Comparison of ENCODE assay signal across 25 cellular contexts in the genomic region with DNA sequence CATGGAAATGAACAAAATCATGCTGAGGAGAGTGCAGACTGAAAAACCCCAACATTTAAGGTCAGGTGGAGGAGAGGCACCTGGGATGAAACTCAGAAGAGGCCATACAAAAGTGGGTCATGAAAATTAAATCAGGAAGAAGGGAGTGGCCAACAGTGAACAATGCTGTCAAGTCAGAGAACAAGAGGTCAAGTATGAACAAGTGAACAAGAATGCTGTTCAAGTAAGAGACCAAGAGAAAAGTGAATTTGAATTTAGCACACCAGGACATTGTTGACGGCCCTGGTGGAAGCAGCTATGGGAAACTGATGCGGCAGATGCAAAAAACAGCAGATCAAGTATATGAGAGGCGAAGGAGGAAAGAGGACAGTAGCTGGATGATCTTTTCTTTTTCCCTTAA. TPM values are rescaled to one million over a fixed set of nuclear protein-coding genes. Genes with fewer than 3 reads are reported as not detected.
DNase-seq lines count a peak whose midpoint lies in the region; ATAC-seq, FAIRE-seq and TF ChIP-seq lines count a peak whose summit lies in the region.
"Had no signal": no experiment of that assay in that cellular context is flagged by ENCODE, and none has a peak within 500 bp of the region (broad histone marks: within the 10 kb centered on the region; RNA-seq: fewer than 3 reads in every experiment).

No MANE protein-coding gene starts in this region.

- peak overlapping the region in 9 of 11 experiments; percentile 27 to 78 (median 64); a peak in 16 of 22 replicates for H3K27ac ChIP-seq in BLaER1 treated with 17β-estradiol and CSF1 and Interleukin-3, amounts not matched to agents 10 nM and 100 nM
- peak overlapping the region; percentile 38 for H3K27ac ChIP-seq in mesenchymal stem cell (ENCODE audit: low read length, poor library complexity, severe bottlenecking)
- H3K27ac ChIP-seq: SJSA1, stomach, vagina had no signal

- peak overlapping the region; percentile 84 for H2BK5ac ChIP-seq in mesenchymal stem cell (ENCODE audit: low read depth, low read length, poor library complexity, severe bottlenecking)

- no peak for ATAC-seq in activated T-cell treated with anti-CD3 and anti-CD28 coated beads, Interleukin-2, amount 50 U/mL, for 72 hours (replicated peaks in 1 of 2)

- FAIRE-seq in GM19239 (lab: Jason Lieb, UNC), result no peak

- H3K79me2 ChIP-seq in Loucy (ENCODE audit: insufficient read depth, low read length), result no peaks in the 10 kb centered on the region

- H4K8ac ChIP-seq in mesenchymal stem cell (ENCODE audit: low read length), result peak overlapping the region; percentile 17

- no peaks in the 10 kb centered on the region for H3K9me3 Mint-ChIP-seq in activated T-cell treated with anti-CD3 and anti-CD28 coated beads, Interleukin-2, amount 50 U/mL, for 72 hours
- H3K9me3 Mint-ChIP-seq: CD8-positive, alpha-beta memory T cell had no signal

- peak overlapping the region; percentile 71 for H2AK5ac ChIP-seq in mesenchymal stem cell (ENCODE audit: low read length, severe bottlenecking)

- H4K20me1 ChIP-seq in BLaER1 treated with 17β-estradiol and CSF1 and Interleukin-3, amounts not matched to agents 10 nM and 100 nM, result no peaks in the 10 kb centered on the region
- H4K20me1 ChIP-seq in Loucy (ENCODE audit: insufficient read depth, low read length, poor library complexity, severe bottlenecking), result no peaks in the 10 kb centered on the region

- H3K4ac ChIP-seq in mesenchymal stem cell (ENCODE audit: low read depth in 1 of 2, low read length in 2 of 2), result peak overlapping the region; percentile 64 to 92

- peaks cover 32 to 76% (median 53%) of the 10 kb centered on the region in 10 experiments for H3K4me1 ChIP-seq in BLaER1 treated with 17β-estradiol and CSF1 and Interleukin-3, amounts not matched to agents 10 nM and 100 nM
- H3K4me1 ChIP-seq in Loucy (ENCODE audit: insufficient read depth, low read length, poor library complexity, severe bottlenecking), result peaks cover 45% of the 10 kb centered on the region
- peaks cover 8% of the 10 kb centered on the region for H3K4me1 ChIP-seq in mesenchymal stem cell (ENCODE audit: control insufficient read depth, insufficient read depth, low read depth, low read length)

- no peaks in the 10 kb centered on the region for H3F3A ChIP-seq in Loucy (ENCODE audit: low read depth)

- H3K9me2 ChIP-seq in Loucy (replicated peaks; ENCODE audit: low read depth, low read length), result no peaks in the 10 kb centered on the region

- peaks cover 0 to 25% (median 12%) of the 10 kb centered on the region in 11 experiments; a peak in 14 of 22 replicates for H3K9me3 ChIP-seq in BLaER1 treated with 17β-estradiol and CSF1 and Interleukin-3, amounts not matched to agents 10 nM and 100 nM (replicated peaks in 1 of 11)
- H3K9me3 ChIP-seq in Loucy (ENCODE audit: insufficient read depth, low read depth, low read length), result no peaks in the 10 kb centered on the region
- H3K9me3 ChIP-seq in mesenchymal stem cell (ENCODE audit: control insufficient read depth, low read length), result no peaks in the 10 kb centered on the region
- H3K9me3 ChIP-seq: SJSA1, stomach, vagina had no signal

- peaks cover 26% of the 10 kb centered on the region for H3K4me1 Mint-ChIP-seq in activated T-cell treated with anti-CD3 and anti-CD28 coated beads, Interleukin-2, amount 50 U/mL, for 72 hours (ENCODE audit: low read depth)

- no peaks in the 10 kb centered on the region for H3K27me3 Mint-ChIP-seq in activated T-cell treated with anti-CD3 and anti-CD28 coated beads, Interleukin-2, amount 50 U/mL, for 72 hours (ENCODE audit: low read depth)
- H3K27me3 Mint-ChIP-seq: CD8-positive, alpha-beta memory T cell had no signal

- H2BK12ac ChIP-seq in mesenchymal stem cell (ENCODE audit: low read length in 2 of 2), result peak overlapping the region; percentile 57 to 94

- DNase-seq in choroid plexus epithelial cell (ENCODE audit: low read depth), result peak; percentile 77
- DNase-seq in mesenchymal stem cell, result peak; percentile 46
- DNase-seq in cerebellar cortex (ENCODE audit: low spot score), result no peak
- DNase-seq in activated T-cell treated with anti-CD3 and anti-CD28 coated beads, Interleukin-2, amount 50 U/mL, for 72 hours, result no peak
- no peak for DNase-seq in GM19239 (ENCODE audit: insufficient read length, low spot score)
- DNase-seq in SIG-M5 treated with dmso at 0.1 percent for 504 hours (lab: John Stamatoyannopoulos, UW; ENCODE audit: unreplicated experiment), result no peak
- DNase-seq: ACHN; activated CD4-positive, alpha-beta T cell treated with anti-CD3 and anti-CD28 coated beads for 1 hour; activated effector memory CD4-positive, alpha-beta T cell treated with anti-CD3 and anti-CD28 coated beads, Interleukin-2, amount 50 U/mL, for 16 hours; anterior cingulate cortex; cortex of kidney; erythroblast; head of caudate nucleus; islet precursor cell; NCI-H2029 treated with DMSO at 0.1 percent for 48 hours; NCI-H524 treated with DMSO at 0.1 percent for 48 hours; stimulated activated CD4-positive, alpha-beta T cell treated with anti-CD3 and anti-CD28 coated beads, Interleukin-1b, Interleukin-23, amount 100 ng/mL, for 48 hours; stomach; T-helper 9 cell had no signal

- no peak overlapping the region for H3K14ac ChIP-seq in mesenchymal stem cell (ENCODE audit: low read length in 2 of 2)

- no peaks in the 10 kb centered on the region for H3K36me3 Mint-ChIP-seq in activated T-cell treated with anti-CD3 and anti-CD28 coated beads, Interleukin-2, amount 50 U/mL, for 72 hours (ENCODE audit: insufficient read depth in 2 of 2)
- H3K36me3 Mint-ChIP-seq: CD8-positive, alpha-beta memory T cell had no signal

- peaks cover 17% of the 10 kb centered on the region for H3K79me1 ChIP-seq in mesenchymal stem cell (replicated peaks; ENCODE audit: low read length, poor library complexity, severe bottlenecking)

- peak overlapping the region in 2 of 11 experiments; percentile 2 to 28; a peak in 4 of 22 replicates for H3K9ac ChIP-seq in BLaER1 treated with 17β-estradiol and CSF1 and Interleukin-3, amounts not matched to agents 10 nM and 100 nM
- H3K9ac ChIP-seq in Loucy (ENCODE audit: low read depth, low read length, poor library complexity, severe bottlenecking) (no peak overlapping the region), mesenchymal stem cell (ENCODE audit: low read length) (no peak overlapping the region)

- 65% methylated on average over 3 of the region's 3 CpGs for WGBS in mesenchymal stem cell

- no peak overlapping the region for H3K27ac Mint-ChIP-seq in activated T-cell treated with anti-CD3 and anti-CD28 coated beads, Interleukin-2, amount 50 U/mL, for 72 hours
- H3K27ac Mint-ChIP-seq: CD8-positive, alpha-beta memory T cell had no signal

- H3K36me3 ChIP-seq in BLaER1 treated with 17β-estradiol and CSF1 and Interleukin-3, amounts not matched to agents 10 nM and 100 nM, result peaks cover 0 to 20% (median 7%) of the 10 kb centered on the region in 11 experiments; a peak in 11 of 22 replicates
- H3K36me3 ChIP-seq in Loucy (ENCODE audit: insufficient read depth, low read length) (no peaks in the 10 kb centered on the region), mesenchymal stem cell (ENCODE audit: control insufficient read depth in 1 of 2, insufficient read depth in 2 of 2, low read depth in 1 of 2, low read length in 2 of 2) (peaks cover 0 to 3% of the 10 kb centered on the region in 2 experiments)
- H3K36me3 ChIP-seq: SJSA1, stomach, vagina had no signal

- TF ChIP-seq CTCF in Loucy (conservative IDR thresholded peaks at IDR 0.05; ENCODE audit: low read length), result no peak
- TF ChIP-seq CTCF in choroid plexus epithelial cell (conservative IDR thresholded peaks at IDR 0.05; ENCODE audit: low read depth, low read length), result no peak

- H3K18ac ChIP-seq in mesenchymal stem cell (ENCODE audit: low read depth in 1 of 2, low read length in 2 of 2), result peak overlapping the region; percentile 81 to 88

- H3K23ac ChIP-seq in mesenchymal stem cell (ENCODE audit: low read length in 2 of 2), result no peak overlapping the region

- H3K4me2 ChIP-seq in BLaER1 treated with 17β-estradiol and CSF1 and Interleukin-3, amounts not matched to agents 10 nM and 100 nM, result peak overlapping the region; percentile 42 to 86 (median 70); a peak in 20 of 22 replicates
- H3K4me2 ChIP-seq in Loucy (ENCODE audit: low read depth, low read length, poor library complexity, severe bottlenecking), result peak overlapping the region; percentile 64
- H3K4me2 ChIP-seq in mesenchymal stem cell (ENCODE audit: low read length, poor library complexity, severe bottlenecking), result peak overlapping the region; percentile 42

- H3K4me3 ChIP-seq in BLaER1 treated with 17β-estradiol and CSF1 and Interleukin-3, amounts not matched to agents 10 nM and 100 nM, result peak overlapping the region in 1 of 10 experiments; percentile 39; a peak in 1 of 20 replicates
- H3K4me3 ChIP-seq in Loucy (ENCODE audit: low read length, poor library complexity, severe bottlenecking) (peak overlapping the region; percentile 38), choroid plexus epithelial cell (ENCODE audit: low read depth, low read length) (no peak overlapping the region), mesenchymal stem cell (ENCODE audit: insufficient read depth in 1 of 2, low read depth in 1 of 2, low read length in 2 of 2) (no peak overlapping the region)
- H3K4me3 ChIP-seq: SJSA1, stomach, vagina had no signal

- peak overlapping the region; percentile 18 for H4K91ac ChIP-seq in mesenchymal stem cell (ENCODE audit: low read length)

- H3K4me3 Mint-ChIP-seq in activated T-cell treated with anti-CD3 and anti-CD28 coated beads, Interleukin-2, amount 50 U/mL, for 72 hours, result no peak overlapping the region
- H3K4me3 Mint-ChIP-seq: CD8-positive, alpha-beta memory T cell had no signal

- H2AFZ ChIP-seq in Loucy (ENCODE audit: low read length) (0 out of 2 replicates have a peak overlapping the region, but pooled peaks have one; percentile 33), mesenchymal stem cell (ENCODE audit: low read depth, low read length) (no peak overlapping the region)

- H2BK120ac ChIP-seq in mesenchymal stem cell (ENCODE audit: low read depth, low read length), result peak overlapping the region; percentile 87

- H2BK15ac ChIP-seq in mesenchymal stem cell (ENCODE audit: low read depth, poor library complexity, severe bottlenecking), result no peak overlapping the region

- H3K27me3 ChIP-seq in BLaER1 treated with 17β-estradiol and CSF1 and Interleukin-3, amounts not matched to agents 10 nM and 100 nM, result no peaks in the 10 kb centered on the region
- H3K27me3 ChIP-seq in Loucy (ENCODE audit: insufficient read depth, low read length, poor library complexity, severe bottlenecking) (no peaks in the 10 kb centered on the region), mesenchymal stem cell (ENCODE audit: control insufficient read depth in 1 of 2, insufficient read depth in 1 of 2, low read length in 2 of 2) (no peaks in the 10 kb centered on the region)
- H3K27me3 ChIP-seq: SJSA1, stomach, vagina had no signal

RNA-seq across cellular contexts. Expression of a gene that starts 7.9 kb away (rescaled TPM):
- 15.1 TPM for polyA plus RNA-seq in mesenchymal stem cell (2013, experiment 1 of 2)
- polyA plus RNA-seq in mesenchymal stem cell (2013, experiment 2 of 2), result 17.7 TPM
- 10 to 100 TPM; 19.1 to 33.3 TPM for total RNA-seq in activated T-cell treated with anti-CD3 and anti-CD28 coated beads, Interleukin-2, amount 50 U/mL, for 72 hours

RNA-seq across cellular contexts. Expression of a gene that starts 52.6 kb away (rescaled TPM):
- polyA plus RNA-seq in mesenchymal stem cell (2013, experiment 1 of 2), result 0.12 TPM
- 0.29 TPM for polyA plus RNA-seq in mesenchymal stem cell (2013, experiment 2 of 2)
- total RNA-seq in activated T-cell treated with anti-CD3 and anti-CD28 coated beads, Interleukin-2, amount 50 U/mL, for 72 hours, result not detected
- total RNA-seq: CD8-positive, alpha-beta memory T cell; mononuclear cell; SJSA1; stomach; vagina had no signal
- polyA plus RNA-seq: CD8-positive, alpha-beta memory T cell had no signal

RNA-seq across cellular contexts. Expression of a gene that starts 59.0 kb away (rescaled TPM):
- 614 TPM for polyA plus RNA-seq in mesenchymal stem cell (2013, experiment 1 of 2)
- 634 TPM for polyA plus RNA-seq in mesenchymal stem cell (2013, experiment 2 of 2)
- total RNA-seq in activated T-cell treated with anti-CD3 and anti-CD28 coated beads, Interleukin-2, amount 50 U/mL, for 72 hours, result 1 to 10 TPM; 3.5 to 4.8 TPM

Comparison
In these comparisons a context has a peak if more than half of its experiments do, and no peak if none do; other contexts are left out.
1. DNase-seq: peak in choroid plexus epithelial cell (single experiment) and mesenchymal stem cell (single experiment); none in cerebellar cortex (single experiment), activated T-cell treated with anti-CD3 and anti-CD28 coated beads, Interleukin-2, amount 50 U/mL, for 72 hours (0 of 2), GM19239 (single experiment) and SIG-M5 treated with dmso at 0.1 percent for 504 hours (single experiment).
2. Peak in every context shown above with its lines, with median percentiles within 50 percentile points of each other: H3K4me2 ChIP-seq.